In the genomic region with DNA sequence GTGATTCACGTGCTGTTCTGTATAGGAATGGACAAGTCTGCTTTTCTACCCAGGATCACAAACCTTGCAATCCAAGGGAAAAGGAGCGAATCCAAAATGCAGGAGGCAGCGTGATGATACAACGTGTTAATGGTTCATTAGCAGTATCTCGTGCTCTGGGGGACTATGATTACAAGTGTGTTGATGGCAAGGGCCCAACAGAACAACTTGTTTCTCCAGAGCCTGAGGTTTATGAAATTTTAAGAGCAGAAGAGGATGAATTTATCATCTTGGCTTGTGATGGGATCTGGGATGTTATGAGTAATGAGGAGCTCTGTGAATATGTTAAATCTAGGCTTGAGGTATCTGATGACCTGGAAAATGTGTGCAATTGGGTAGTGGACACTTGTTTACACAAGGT, we compare ENCODE assay signal across 19 cellular contexts. TPM values are rescaled to one million over a fixed set of nuclear protein-coding genes. Genes with fewer than 3 reads are reported as not detected.
DNase-seq lines count a peak whose midpoint lies in the region; ATAC-seq and TF ChIP-seq lines count a peak whose summit lies in the region.
"Had no signal": no experiment of that assay in that cellular context is flagged by ENCODE, and none has a peak within 500 bp of the region (broad histone marks: within the 10 kb centered on the region; RNA-seq: fewer than 3 reads in every experiment).

No MANE protein-coding gene starts in this region.

- DNase-seq in natural killer cell = no peak
- no peak for DNase-seq in natural killer cell treated with Interleukin-12 subunit alpha and Interleukin-12 subunit beta and Interleukin-15 and Interleukin-18, amount 100 ng/mL, for 72 hours (ENCODE audit: low spot score)
- peak; percentile 15 for DNase-seq in LHCN-M2 (ENCODE audit: low read depth)
- peak; percentile 25 for DNase-seq in fibroblast of mammary gland (ENCODE audit: low read depth)
- peak; percentile 19 to 65 for DNase-seq in uterus
- DNase-seq in activated CD4-positive, alpha-beta T cell treated with anti-CD3 and anti-CD28 coated beads, Interleukin-2, amount 10 ng/mL, durations not matched to agents 24 days and 14 days = no peak
- DNase-seq in GDM1 (lab: John Stamatoyannopoulos, UW) = no peak
- DNase-seq: AML-193; NCI-H1048; NCI-H146; NCI-H226; NCI-H69; NK-92 treated with Interleukin-12 subunit alpha and Interleukin-12 subunit beta, amount 100 ng/mL, for 24 hours; PC-3 had no signal

- H3K27ac Mint-ChIP-seq in natural killer cell = peak overlapping the region; percentile 32 to 66
- H3K27ac Mint-ChIP-seq in natural killer cell treated with Interleukin-12 subunit alpha and Interleukin-12 subunit beta and Interleukin-15 and Interleukin-18, amount 100 ng/mL, for 72 hours = no peak overlapping the region
- H3K27ac Mint-ChIP-seq in activated CD4-positive, alpha-beta T cell treated with anti-CD3 and anti-CD28 coated beads, Interleukin-2, amount 10 ng/mL, durations not matched to agents 24 days and 14 days = no peak overlapping the region
- H3K27ac Mint-ChIP-seq: IgD-negative memory B cell had no signal

- no peaks in the 10 kb centered on the region for H3K9me3 ChIP-seq in uterus
- H3K9me3 ChIP-seq: A549, SJSA1 had no signal

- peaks cover 10% of the 10 kb centered on the region for H3K36me3 Mint-ChIP-seq in natural killer cell
- peaks cover 7% of the 10 kb centered on the region for H3K36me3 Mint-ChIP-seq in natural killer cell treated with Interleukin-12 subunit alpha and Interleukin-12 subunit beta and Interleukin-15 and Interleukin-18, amount 100 ng/mL, for 72 hours
- peaks cover 36% of the 10 kb centered on the region for H3K36me3 Mint-ChIP-seq in activated CD4-positive, alpha-beta T cell treated with anti-CD3 and anti-CD28 coated beads, Interleukin-2, amount 10 ng/mL, durations not matched to agents 24 days and 14 days (ENCODE audit: low read depth)

- no peaks in the 10 kb centered on the region for H3K27me3 ChIP-seq in uterus
- H3K27me3 ChIP-seq: SJSA1 had no signal

- H3K36me3 ChIP-seq in uterus = no peaks in the 10 kb centered on the region

- H3K4me3 Mint-ChIP-seq in natural killer cell = no peak overlapping the region
- H3K4me3 Mint-ChIP-seq in natural killer cell treated with Interleukin-12 subunit alpha and Interleukin-12 subunit beta and Interleukin-15 and Interleukin-18, amount 100 ng/mL, for 72 hours = no peak overlapping the region
- H3K4me3 Mint-ChIP-seq in activated CD4-positive, alpha-beta T cell treated with anti-CD3 and anti-CD28 coated beads, Interleukin-2, amount 10 ng/mL, durations not matched to agents 24 days and 14 days = no peak overlapping the region
- H3K4me3 Mint-ChIP-seq: IgD-negative memory B cell had no signal

- no peaks in the 10 kb centered on the region for H3K9me3 Mint-ChIP-seq in natural killer cell
- peaks cover 4% of the 10 kb centered on the region for H3K9me3 Mint-ChIP-seq in natural killer cell treated with Interleukin-12 subunit alpha and Interleukin-12 subunit beta and Interleukin-15 and Interleukin-18, amount 100 ng/mL, for 72 hours
- peaks cover 7% of the 10 kb centered on the region for H3K9me3 Mint-ChIP-seq in activated CD4-positive, alpha-beta T cell treated with anti-CD3 and anti-CD28 coated beads, Interleukin-2, amount 10 ng/mL, durations not matched to agents 24 days and 14 days

- H3K4me1 ChIP-seq in uterus = no peaks in the 10 kb centered on the region

- intact Hi-C loops in natural killer cell (cut with micrococcal nuclease) (no loop called here), uterus (cut with DNase I; ENCODE audit: low total_unique reads) (no loop called here)
- intact Hi-C loops in activated CD4-positive, alpha-beta T cell treated with anti-CD3 and anti-CD28 coated beads, Interleukin-2, amount 10 ng/mL, durations not matched to agents 24 days and 14 days (cut with micrococcal nuclease) = no loop called here

- H3K27me3 Mint-ChIP-seq in natural killer cell (ENCODE audit: low read depth in 2 of 2) = no peaks in the 10 kb centered on the region
- no peaks in the 10 kb centered on the region for H3K27me3 Mint-ChIP-seq in natural killer cell treated with Interleukin-12 subunit alpha and Interleukin-12 subunit beta and Interleukin-15 and Interleukin-18, amount 100 ng/mL, for 72 hours
- no peaks in the 10 kb centered on the region for H3K27me3 Mint-ChIP-seq in activated CD4-positive, alpha-beta T cell treated with anti-CD3 and anti-CD28 coated beads, Interleukin-2, amount 10 ng/mL, durations not matched to agents 24 days and 14 days
- H3K27me3 Mint-ChIP-seq: IgD-negative memory B cell had no signal

- peak overlapping the region in 1 of 2 donors; percentile 39 for H3K27ac ChIP-seq in uterus
- H3K27ac ChIP-seq: A549, SJSA1 had no signal

- no peak for TF ChIP-seq POLR2A in uterus (IDR thresholded peaks at IDR 0.05)

- H3K4me1 Mint-ChIP-seq in natural killer cell = peaks cover 54 to 56% of the 10 kb centered on the region in 2 donors
- peaks cover 35 to 38% of the 10 kb centered on the region in 2 donors for H3K4me1 Mint-ChIP-seq in natural killer cell treated with Interleukin-12 subunit alpha and Interleukin-12 subunit beta and Interleukin-15 and Interleukin-18, amount 100 ng/mL, for 72 hours (ENCODE audit: low read depth in 2 of 2)
- peaks cover 19% of the 10 kb centered on the region for H3K4me1 Mint-ChIP-seq in activated CD4-positive, alpha-beta T cell treated with anti-CD3 and anti-CD28 coated beads, Interleukin-2, amount 10 ng/mL, durations not matched to agents 24 days and 14 days

- H3K4me3 ChIP-seq in fibroblast of mammary gland (ENCODE audit: control insufficient read depth, low read depth, low read length) (no peak overlapping the region), uterus (no peak overlapping the region)
- H3K4me3 ChIP-seq: A549, SJSA1 had no signal

- TF ChIP-seq CTCF in natural killer cell (IDR thresholded peaks at IDR 0.05) = no peak
- no peak for TF ChIP-seq CTCF in fibroblast of mammary gland (conservative IDR thresholded peaks at IDR 0.05; ENCODE audit: control insufficient read depth, insufficient read depth, low read depth, low read length)
- TF ChIP-seq CTCF in uterus (IDR thresholded peaks at IDR 0.05) = no peak

- ATAC-seq in natural killer cell = no peak
- ATAC-seq in natural killer cell treated with Interleukin-12 subunit alpha and Interleukin-12 subunit beta and Interleukin-15 and Interleukin-18, amount 100 ng/mL, for 72 hours = no peak
- ATAC-seq in HG03378 (IDR thresholded peaks at IDR 0.05; ENCODE audit: unreplicated experiment) = no peak
- ATAC-seq: A549, HCT116, PC-3 had no signal

RNA-seq across cellular contexts. Expression of a gene that starts 33.0 kb away (rescaled TPM):
- total RNA-seq in natural killer cell = 100 to 1,000 TPM in 1 of 3 donors, 10 to 100 TPM in 2; 79.9 to 102 (median 98.8) TPM
- 10 to 100 TPM; 44.8 to 75.5 TPM for total RNA-seq in natural killer cell treated with Interleukin-12 subunit alpha and Interleukin-12 subunit beta and Interleukin-15 and Interleukin-18, amount 100 ng/mL, for 72 hours
- 13.5 and 16.4 TPM in 2 replicates for total RNA-seq in LHCN-M2 (2014; rRNA removed)
- polyA plus RNA-seq in LHCN-M2 (2012) = 10.7 TPM
- total RNA-seq in uterus = 10 to 100 TPM; 26.6 to 63.3 (median 57.5) TPM
- 38.9 and 42.0 TPM in 2 replicates for total RNA-seq in activated CD4-positive, alpha-beta T cell treated with anti-CD3 and anti-CD28 coated beads, Interleukin-2, amount 10 ng/mL, durations not matched to agents 24 days and 14 days

Comparison
In these comparisons a context has a peak if more than half of its experiments do, and no peak if none do; other contexts are left out.
1. H3K27ac Mint-ChIP-seq: peak in natural killer cell (2 of 2); none in natural killer cell treated with Interleukin-12 subunit alpha and Interleukin-12 subunit beta and Interleukin-15 and Interleukin-18, amount 100 ng/mL, for 72 hours (0 of 2) and activated CD4-positive, alpha-beta T cell treated with anti-CD3 and anti-CD28 coated beads, Interleukin-2, amount 10 ng/mL, durations not matched to agents 24 days and 14 days (single experiment).
2. DNase-seq: peak in LHCN-M2 (single experiment), fibroblast of mammary gland (single experiment) and uterus (2 of 2); none in natural killer cell (single experiment), natural killer cell treated with Interleukin-12 subunit alpha and Interleukin-12 subunit beta and Interleukin-15 and Interleukin-18, amount 100 ng/mL, for 72 hours (single experiment), activated CD4-positive, alpha-beta T cell treated with anti-CD3 and anti-CD28 coated beads, Interleukin-2, amount 10 ng/mL, durations not matched to agents 24 days and 14 days (single experiment) and GDM1 (single experiment).